In genomic region chr11:9459573-9460321, GRCh38 we compare ENCODE assay signal across 8 cellular contexts. TPM values are rescaled to one million over a fixed set of nuclear protein-coding genes. Genes with fewer than 3 reads are reported as not detected.
A peak's percentile ranks its signal among the peaks of the same experiment; 100 is the strongest.
DNase-seq lines count a peak whose midpoint lies in the region; ATAC-seq and TF ChIP-seq lines count a peak whose summit lies in the region.

No MANE protein-coding gene starts in this region.

- H3K9me2 ChIP-seq in hepatocyte (replicated peaks; ENCODE audit: insufficient read depth) = no peaks in the 10 kb centered on the region

- WGBS in hepatocyte (ENCODE audit: low lambda C conversion rate, missing lambda C conversion rate) = 4% methylated on average over 25 of the region's 25 CpGs

- H3K9me3 ChIP-seq in HAP-1 (no peaks in the 10 kb centered on the region), RWPE2 (ENCODE audit: severe bottlenecking) (no peaks in the 10 kb centered on the region), hepatocyte (ENCODE audit: low read depth) (no peaks in the 10 kb centered on the region), gastrocnemius medialis (no peaks in the 10 kb centered on the region)

- peak overlapping the region; percentile 93 for H3K27ac ChIP-seq in RWPE2 (ENCODE audit: poor library complexity, severe bottlenecking)
- H3K27ac ChIP-seq in hepatocyte = peak overlapping the region; percentile 99
- peak overlapping the region; percentile 98 to 100 (median 100) for H3K27ac ChIP-seq in gastrocnemius medialis

- in situ Hi-C loops in HAP-1 (cut with MboI; ENCODE audit: low sequenced_read_pairs) = no loop called here
- in situ Hi-C loops in astrocyte of the cerebellum (cut with HindIII; ENCODE audit: low sequenced_read_pairs) = no loop called here
- in situ Hi-C loops in gastrocnemius medialis (cut with MboI; ENCODE audit: low sequenced_read_pairs in 4 of 4) = no loop called here

- peaks cover 7% of the 10 kb centered on the region; the same call in 1 of the 2 replicates for H3K36me3 ChIP-seq in HAP-1 (replicated peaks)
- no peaks in the 10 kb centered on the region for H3K36me3 ChIP-seq in RWPE2 (ENCODE audit: low read depth)
- no peaks in the 10 kb centered on the region for H3K36me3 ChIP-seq in hepatocyte (replicated peaks; ENCODE audit: insufficient read depth, low read depth)
- H3K36me3 ChIP-seq in gastrocnemius medialis = no peaks in the 10 kb centered on the region

- H3K4me3 ChIP-seq in AG09309 (ENCODE audit: control insufficient read depth, low read depth, low read length) = peak overlapping the region; percentile 79
- peak overlapping the region; percentile 81 for H3K4me3 ChIP-seq in HAP-1
- peak overlapping the region; percentile 90 for H3K4me3 ChIP-seq in RWPE2 (ENCODE audit: severe bottlenecking)
- peak overlapping the region; percentile 99 for H3K4me3 ChIP-seq in astrocyte of the cerebellum (ENCODE audit: low read depth, low read length)
- peak overlapping the region; percentile 63 for H3K4me3 ChIP-seq in hepatocyte
- peak overlapping the region; percentile 87 to 100 (median 96) for H3K4me3 ChIP-seq in gastrocnemius medialis

- TF ChIP-seq CTCF in AG09309 (IDR thresholded peaks at IDR 0.05; ENCODE audit: control insufficient read depth, insufficient read depth, low read depth, low read length, missing control alignments) = no peak
- no peak for TF ChIP-seq CTCF in RWPE2 (IDR thresholded peaks at IDR 0.05; ENCODE audit: poor library complexity, severe bottlenecking)
- TF ChIP-seq CTCF in astrocyte of the cerebellum (IDR thresholded peaks at IDR 0.05; ENCODE audit: low read depth, low read length, missing control alignments) = no peak
- no peak for TF ChIP-seq CTCF in hepatocyte (IDR thresholded peaks at IDR 0.05; ENCODE audit: poor library complexity)
- TF ChIP-seq CTCF in gastrocnemius medialis (IDR thresholded peaks at IDR 0.05 in 4 of 5, conservative IDR thresholded peaks at IDR 0.05 in 1 of 5) = no peak

- no peak for TF ChIP-seq POLR2A in gastrocnemius medialis (IDR thresholded peaks at IDR 0.05)

- no peaks in the 10 kb centered on the region for H4K20me1 ChIP-seq in hepatocyte (ENCODE audit: insufficient read depth, poor library complexity, severe bottlenecking)

- DNase-seq in AG09309 (ENCODE audit: low read depth) (peak; percentile 14), HAP-1 (ENCODE audit: low spot score in 2 of 2) (peak; percentile 35 to 39), RWPE2 (ENCODE audit: low spot score) (no peak), astrocyte of the cerebellum (ENCODE audit: low read depth) (peak; percentile 60), hepatocyte (ENCODE audit: low spot score) (peak; percentile 53), gastrocnemius medialis (no peak), HuH-7 (ENCODE audit: low spot score) (no peak)

- H3K4me1 ChIP-seq in HAP-1 = peaks cover 16% of the 10 kb centered on the region
- H3K4me1 ChIP-seq in RWPE2 (ENCODE audit: insufficient read depth, poor library complexity, severe bottlenecking) = peaks cover 15% of the 10 kb centered on the region
- H3K4me1 ChIP-seq in hepatocyte (ENCODE audit: insufficient read depth) = peaks cover 13% of the 10 kb centered on the region
- peaks cover 20 to 27% of the 10 kb centered on the region in 2 donors for H3K4me1 ChIP-seq in gastrocnemius medialis

- intact Hi-C loops in gastrocnemius medialis (cut with DNase I; ENCODE audit: low total_unique reads) = loop anchor here (1.0 to 5.0 kb wide), 5 partner anchors 75 to 772 kb away; partner anchors contain the start of genes IPO7, TMEM41B and WEE1

- peak overlapping the region; percentile 82 for H3K4me2 ChIP-seq in hepatocyte

- ATAC-seq in RWPE2 (ENCODE audit: low read depth) (no peak), gastrocnemius medialis (no peak), HG02970 (IDR thresholded peaks at IDR 0.05; ENCODE audit: low FRiP score, unreplicated experiment) (no peak)

- peak overlapping the region; percentile 38 for H2AFZ ChIP-seq in hepatocyte

- peaks cover 44% of the 10 kb centered on the region for H3K79me2 ChIP-seq in hepatocyte

- H3K27me3 ChIP-seq in HAP-1 (ENCODE audit: low read depth) = no peaks in the 10 kb centered on the region
- H3K27me3 ChIP-seq in RWPE2 (ENCODE audit: insufficient read depth, poor library complexity, severe bottlenecking) = no peaks in the 10 kb centered on the region
- H3K27me3 ChIP-seq in hepatocyte = no peaks in the 10 kb centered on the region
- H3K27me3 ChIP-seq in gastrocnemius medialis = no peaks in the 10 kb centered on the region

RNA-seq across cellular contexts. Expression of gene ZNF143, which starts 1.1 kb away (rescaled TPM):
- 36.1 and 47.1 TPM in 2 replicates for total RNA-seq in hepatocyte
- polyA plus RNA-seq in hepatocyte = 20.9 and 21.8 TPM in 2 replicates
- 10 to 100 TPM; 33.3 to 42.6 (median 36.9) TPM for total RNA-seq in gastrocnemius medialis

Comparison
In these comparisons a context has a peak if more than half of its experiments do, and no peak if none do; other contexts are left out.
1. DNase-seq: peak in AG09309 (single experiment), HAP-1 (2 of 2), astrocyte of the cerebellum (single experiment) and hepatocyte (single experiment); none in RWPE2 (single experiment), gastrocnemius medialis (0 of 2) and HuH-7 (single experiment).
2. Peak in every context shown above with its lines, with median percentiles within 50 percentile points of each other: H3K4me3 ChIP-seq and H3K27ac ChIP-seq.